ENCODE assay signal across 17 cellular contexts in the genomic region with DNA sequence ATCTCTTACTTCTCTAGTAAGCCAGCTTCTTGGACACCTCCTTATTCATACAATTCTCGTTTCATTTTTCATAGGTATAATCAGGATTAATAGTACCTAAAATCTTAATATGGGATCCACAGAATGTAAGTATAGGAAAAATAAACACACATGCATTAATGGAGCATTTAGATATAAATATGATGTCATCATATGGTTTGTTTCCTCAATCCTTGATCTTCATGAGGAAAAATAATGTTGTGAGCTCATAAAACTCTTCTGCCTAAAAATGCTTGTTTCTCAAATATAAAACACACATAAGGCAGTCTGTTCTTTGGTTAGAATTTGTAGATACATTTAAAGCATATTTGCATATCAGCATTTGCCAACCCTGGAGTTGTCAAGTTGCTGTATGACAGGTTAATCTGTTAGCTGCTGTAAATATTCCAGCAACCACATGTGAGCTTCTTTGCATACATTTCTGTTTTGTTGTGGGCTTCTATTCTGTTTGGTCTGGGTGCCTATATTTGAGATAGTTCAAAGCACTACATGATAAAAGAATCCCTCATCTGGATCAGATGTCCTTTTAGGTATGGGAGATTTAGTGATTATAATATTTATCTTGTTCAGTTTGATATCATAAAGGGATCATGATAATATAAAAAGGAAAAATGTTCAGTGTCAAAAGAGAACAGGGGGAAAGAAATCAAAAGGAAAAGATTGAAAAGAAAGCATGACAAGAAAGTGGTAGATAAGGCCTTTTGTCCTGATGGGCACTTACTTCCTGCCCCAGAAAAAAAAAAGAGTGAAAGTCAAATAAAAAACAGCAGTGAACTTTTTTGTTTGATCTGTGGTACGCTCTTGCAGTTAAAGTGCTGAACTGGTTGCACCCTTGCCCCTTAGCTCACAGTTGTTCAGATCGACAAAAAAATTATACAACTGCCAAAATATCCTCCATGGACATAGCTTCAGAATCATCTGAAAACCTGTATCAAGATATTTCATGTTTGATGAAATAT.
"Had no signal": no experiment of that assay in that cellular context is flagged by ENCODE, and none has a peak within 500 bp of the region (broad histone marks: within the 10 kb centered on the region; RNA-seq: fewer than 3 reads in every experiment).

No MANE protein-coding gene starts in this region.

- H3K9me3 Mint-ChIP-seq: activated CD4-positive, alpha-beta T cell treated with anti-CD3 and anti-CD28 coated beads, Interleukin-2, amount 10 ng/mL, durations not matched to agents 7 days and 5 days; activated naive CD8-positive, alpha-beta T cell treated with anti-CD3 and anti-CD28 coated beads, Interleukin-2, amount 10 ng/mL, durations not matched to agents 7 days and 5 days; activated T-helper 1 cell treated with anti-CD3 and anti-CD28 coated beads, Interleukin-12 subunit alpha, Interleukin-12 subunit beta, Interleukin-2, Interleukin-4 antibody, amounts not matched to agents 30 ng/mL and 10 ng/mL and 1 ng/mL, durations not matched to agents 14 hours and 24 hours and 36 hours; brain; mesothelial cell of epicardium had no signal

- H3K36me3 Mint-ChIP-seq: activated naive CD8-positive, alpha-beta T cell treated with anti-CD3 and anti-CD28 coated beads, Interleukin-2, amount 10 ng/mL, durations not matched to agents 7 days and 5 days; brain; stimulated activated naive B cell treated with anti-CD40 and anti-IgM and Interleukin-4, amounts not matched to agents 10 μg/mL and 1 μg/mL and 100 μg/mL, for 72 hours had no signal

- H3K27me3 ChIP-seq: tibial artery, vagina had no signal

- H3K4me3 ChIP-seq: lung, tibial artery, vagina had no signal

- H3K4me1 ChIP-seq: tibial artery, vagina had no signal

- ATAC-seq: stimulated activated naive B cell treated with anti-CD40 and anti-IgM and Interleukin-4, amounts not matched to agents 10 μg/mL and 1 μg/mL and 100 μg/mL, for 72 hours had no signal

- H3K4me1 Mint-ChIP-seq: activated CD4-positive, alpha-beta T cell treated with anti-CD3 and anti-CD28 coated beads, Interleukin-2, amount 10 ng/mL, durations not matched to agents 7 days and 5 days; activated naive CD8-positive, alpha-beta T cell treated with anti-CD3 and anti-CD28 coated beads, Interleukin-2, amount 10 ng/mL, durations not matched to agents 7 days and 5 days; central memory CD8-positive, alpha-beta T cell; stimulated activated naive B cell treated with anti-CD40 and anti-IgM and Interleukin-4, amounts not matched to agents 10 μg/mL and 1 μg/mL and 100 μg/mL, for 72 hours had no signal

- H3K27me3 Mint-ChIP-seq: activated CD4-positive, alpha-beta T cell treated with anti-CD3 and anti-CD28 coated beads, Interleukin-2, amount 10 ng/mL, durations not matched to agents 7 days and 5 days; activated naive CD8-positive, alpha-beta T cell treated with anti-CD3 and anti-CD28 coated beads, Interleukin-2, amount 10 ng/mL, durations not matched to agents 7 days and 5 days; brain; central memory CD8-positive, alpha-beta T cell; stimulated activated naive B cell treated with anti-CD40 and anti-IgM and Interleukin-4, amounts not matched to agents 10 μg/mL and 1 μg/mL and 100 μg/mL, for 72 hours had no signal

- H3K4me3 Mint-ChIP-seq: activated CD4-positive, alpha-beta T cell treated with anti-CD3 and anti-CD28 coated beads, Interleukin-2, amount 10 ng/mL, durations not matched to agents 7 days and 5 days; activated naive CD8-positive, alpha-beta T cell treated with anti-CD3 and anti-CD28 coated beads, Interleukin-2, amount 10 ng/mL, durations not matched to agents 7 days and 5 days; activated T-helper 1 cell treated with anti-CD3 and anti-CD28 coated beads, Interleukin-12 subunit alpha, Interleukin-12 subunit beta, Interleukin-2, Interleukin-4 antibody, amounts not matched to agents 30 ng/mL and 10 ng/mL and 1 ng/mL, durations not matched to agents 14 hours and 24 hours and 36 hours; brain; central memory CD8-positive, alpha-beta T cell; mesothelial cell of epicardium; stimulated activated naive B cell treated with anti-CD40 and anti-IgM and Interleukin-4, amounts not matched to agents 10 μg/mL and 1 μg/mL and 100 μg/mL, for 72 hours had no signal

- H3K9me3 ChIP-seq: tibial artery, vagina had no signal

- H3K27ac ChIP-seq: tibial artery, vagina had no signal

- H3K27ac Mint-ChIP-seq: activated CD4-positive, alpha-beta T cell treated with anti-CD3 and anti-CD28 coated beads, Interleukin-2, amount 10 ng/mL, durations not matched to agents 7 days and 5 days; activated naive CD8-positive, alpha-beta T cell treated with anti-CD3 and anti-CD28 coated beads, Interleukin-2, amount 10 ng/mL, durations not matched to agents 7 days and 5 days; activated T-helper 1 cell treated with anti-CD3 and anti-CD28 coated beads, Interleukin-12 subunit alpha, Interleukin-12 subunit beta, Interleukin-2, Interleukin-4 antibody, amounts not matched to agents 30 ng/mL and 10 ng/mL and 1 ng/mL, durations not matched to agents 14 hours and 24 hours and 36 hours; mesothelial cell of epicardium; stimulated activated naive B cell treated with anti-CD40 and anti-IgM and Interleukin-4, amounts not matched to agents 10 μg/mL and 1 μg/mL and 100 μg/mL, for 72 hours had no signal

- H3K36me3 ChIP-seq: vagina had no signal

- DNase-seq: activated CD4-positive, alpha-beta T cell treated with anti-CD3 and anti-CD28 coated beads, Interleukin-2, amount 10 ng/mL, durations not matched to agents 7 days and 5 days; activated CD4-positive, CD25-positive, alpha-beta regulatory T cell; activated naive CD8-positive, alpha-beta T cell treated with anti-CD3 and anti-CD28 coated beads, Interleukin-2, amount 10 ng/mL, durations not matched to agents 7 days and 5 days; cortex of kidney; effector CD8-positive, alpha-beta T cell; foreskin fibroblast; kidney glomerular epithelial cell; stimulated activated CD4-positive, alpha-beta T cell treated with anti-CD3 and anti-CD28 coated beads, Interleukin-4, amount 100 ng/mL, for 1 hour; stimulated activated naive B cell treated with anti-CD40 and anti-IgM and Interleukin-4, amounts not matched to agents 10 μg/mL and 1 μg/mL and 100 μg/mL, for 72 hours; T-helper 2 cell; tibial artery had no signal
